Comparison of ENCODE assay signal across 8 cellular contexts in genomic region chr1:110207831-110208230, GRCh38. TPM values are rescaled to one million over a fixed set of nuclear protein-coding genes. Genes with fewer than 3 reads are reported as not detected.
DNase-seq lines count a peak whose midpoint lies in the region; ATAC-seq and TF ChIP-seq lines count a peak whose summit lies in the region.

No MANE protein-coding gene starts in this region.

- ATAC-seq in lower lobe of right lung (peak; percentile 42 to 49), GM19035 (IDR thresholded peaks at IDR 0.05; ENCODE audit: unreplicated experiment) (no peak)

- H3K27me3 Mint-ChIP-seq in activated CD4-positive, alpha-beta T cell treated with anti-CD3 and anti-CD28 coated beads, Interleukin-2, amount 10 ng/mL, durations not matched to agents 7 days and 5 days: peaks cover 8% of the 10 kb centered on the region

- no peak overlapping the region for H3K4me3 ChIP-seq in colonic mucosa
- H3K4me3 ChIP-seq in lower lobe of right lung: no peak overlapping the region

- H3K4me1 ChIP-seq in colonic mucosa (no peaks in the 10 kb centered on the region), lower lobe of right lung (peaks cover 38% of the 10 kb centered on the region)

- CTCF ChIA-PET in activated CD4-positive, alpha-beta T cell treated with anti-CD3 and anti-CD28 coated beads, Interleukin-2, amount 10 ng/mL, durations not matched to agents 7 days and 5 days (lab: Charles Lee): interaction anchor here (0.6 to 6.8 kb wide), 37 partner anchors 8 to 580 kb away, joined by 3 to 73 read pairs (median 5); partner anchors contain the start of gene RBM15

- POLR2A ChIA-PET in activated CD4-positive, alpha-beta T cell treated with anti-CD3 and anti-CD28 coated beads, Interleukin-2, amount 10 ng/mL, durations not matched to agents 7 days and 5 days (lab: Charles Lee): no interaction called here

- H3K36me3 Mint-ChIP-seq in activated CD4-positive, alpha-beta T cell treated with anti-CD3 and anti-CD28 coated beads, Interleukin-2, amount 10 ng/mL, durations not matched to agents 7 days and 5 days (ENCODE audit: low read depth): peaks cover 2% of the 10 kb centered on the region

- H3K4me1 Mint-ChIP-seq in activated CD4-positive, alpha-beta T cell treated with anti-CD3 and anti-CD28 coated beads, Interleukin-2, amount 10 ng/mL, durations not matched to agents 7 days and 5 days: peaks cover 52% of the 10 kb centered on the region

- DNase-seq in SIG-M5 treated with dmso at 0.1 percent for 504 hours (lab: John Stamatoyannopoulos, UW; ENCODE audit: unreplicated experiment) (peak; percentile 32), SIG-M5 (lab: John Stamatoyannopoulos, UW) (no peak), NCI-H2171 treated with DMSO at 0.1 percent for 48 hours (lab: John Stamatoyannopoulos, UW) (peak; percentile 80), colonic mucosa (peak; percentile 76), lower lobe of right lung (peak; percentile 80)
- DNase-seq in activated CD4-positive, alpha-beta T cell treated with anti-CD3 and anti-CD28 coated beads, Interleukin-2, amount 10 ng/mL, durations not matched to agents 7 days and 5 days: peak; percentile 82
- DNase-seq in stimulated activated CD8-positive, alpha-beta memory T cell treated with anti-CD3 and anti-CD28 coated beads, Interleukin-15, amount 100 ng/mL, for 4 hours (ENCODE audit: low read depth in 2 of 2): peak; percentile 36 to 51

- H3K4me3 Mint-ChIP-seq in activated CD4-positive, alpha-beta T cell treated with anti-CD3 and anti-CD28 coated beads, Interleukin-2, amount 10 ng/mL, durations not matched to agents 7 days and 5 days: no peak overlapping the region

- H3K36me3 ChIP-seq in colonic mucosa (no peaks in the 10 kb centered on the region), lower lobe of right lung (no peaks in the 10 kb centered on the region)

- H3K9me3 ChIP-seq in colonic mucosa (no peaks in the 10 kb centered on the region), lower lobe of right lung (no peaks in the 10 kb centered on the region)

- no peak overlapping the region for H3K9ac ChIP-seq in colonic mucosa (ENCODE audit: low read depth in 2 of 2, low read length in 2 of 2)

- intact Hi-C loops in colonic mucosa (cut with DNase I) (loop anchor here (2.0 to 10.0 kb wide), 2 partner anchors 105 to 287 kb away; no protein-coding TSS in a partner anchor), lower lobe of right lung (cut with DNase I) (loop anchor here (5.0 kb wide), 1 partner anchor 104 kb away; no protein-coding TSS in a partner anchor)

- no peaks in the 10 kb centered on the region for H3K9me3 Mint-ChIP-seq in activated CD4-positive, alpha-beta T cell treated with anti-CD3 and anti-CD28 coated beads, Interleukin-2, amount 10 ng/mL, durations not matched to agents 7 days and 5 days

- TF ChIP-seq CTCF in colonic mucosa (IDR thresholded peaks at IDR 0.05): peak; percentile 88
- TF ChIP-seq CTCF in lower lobe of right lung (IDR thresholded peaks at IDR 0.05): peak; percentile 89

- no peaks in the 10 kb centered on the region for H3K27me3 ChIP-seq in colonic mucosa
- H3K27me3 ChIP-seq in lower lobe of right lung (ENCODE audit: low read depth): peaks cover 11% of the 10 kb centered on the region

- H3K27ac ChIP-seq in colonic mucosa (no peak overlapping the region), lower lobe of right lung (no peak overlapping the region)

- H3K27ac Mint-ChIP-seq in activated CD4-positive, alpha-beta T cell treated with anti-CD3 and anti-CD28 coated beads, Interleukin-2, amount 10 ng/mL, durations not matched to agents 7 days and 5 days: peak overlapping the region; percentile 48

RNA-seq across cellular contexts. Expression of gene KCNC4, which starts 2.3 kb away (rescaled TPM):
- 1 to 10 TPM; 7.1 to 8.2 TPM for total RNA-seq in activated CD4-positive, alpha-beta T cell treated with anti-CD3 and anti-CD28 coated beads, Interleukin-2, amount 10 ng/mL, durations not matched to agents 7 days and 5 days
- total RNA-seq in colonic mucosa (1 to 10 TPM; 6.7 to 8.4 TPM), lower lobe of right lung (10.0 TPM)

RNA-seq across cellular contexts. Expression of gene SLC6A17, which starts 57.5 kb away (rescaled TPM):
- total RNA-seq in activated CD4-positive, alpha-beta T cell treated with anti-CD3 and anti-CD28 coated beads, Interleukin-2, amount 10 ng/mL, durations not matched to agents 7 days and 5 days: not detected
- total RNA-seq in colonic mucosa (under 1 TPM in 1 of 2 donors, not detected in 1; 0.19 TPM), lower lobe of right lung (not detected)
